Comparison of ENCODE assay signal across 20 cellular contexts in the genomic region with DNA sequence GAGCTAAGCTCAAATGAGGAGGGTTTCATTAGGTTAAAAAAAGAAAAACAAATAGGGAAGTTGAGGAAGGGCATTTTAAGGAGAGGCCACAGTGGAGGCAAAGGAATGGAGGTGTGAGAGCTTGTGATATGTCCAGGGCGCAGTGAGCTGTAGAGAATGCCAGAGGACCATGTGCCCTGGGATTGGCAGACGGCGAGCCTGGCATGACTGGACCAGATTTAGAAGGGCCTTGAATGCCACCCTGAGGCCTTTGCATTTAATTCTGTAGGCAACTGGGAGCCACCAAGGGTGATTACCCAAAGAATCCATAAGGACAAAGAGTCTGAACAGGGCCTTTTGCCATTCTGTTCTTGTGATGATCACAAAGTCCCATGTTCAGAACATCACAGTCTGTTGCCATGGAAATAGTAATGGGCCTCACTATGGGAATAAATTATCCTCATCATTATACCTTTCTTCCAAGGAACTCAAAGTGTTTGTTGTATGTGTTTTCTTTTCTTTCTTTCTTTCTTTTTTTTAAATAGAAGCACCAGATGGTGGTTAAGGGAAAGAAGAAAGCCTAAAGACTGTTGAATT.
"Had no signal": no experiment of that assay in that cellular context is flagged by ENCODE, and none has a peak within 500 bp of the region (broad histone marks: within the 10 kb centered on the region; RNA-seq: fewer than 3 reads in every experiment).

No MANE protein-coding gene starts in this region.

- H3K36me3 ChIP-seq: neural progenitor cell, spleen, transverse colon had no signal

- H3K36me3 Mint-ChIP-seq: activated naive CD4-positive, alpha-beta T cell treated with anti-CD3 and anti-CD28 coated beads, Interleukin-2, amount 50 U/mL, for 24 hours; immature natural killer cell; naive thymus-derived CD4-positive, alpha-beta T cell; neural progenitor cell had no signal

- H3K4me3 Mint-ChIP-seq: activated B cell treated with CpG ODN at 0.5 μM for 24 hours; activated CD8-positive, alpha-beta T cell treated with anti-CD3 and anti-CD28 coated beads for 36 hours; activated naive CD4-positive, alpha-beta T cell treated with anti-CD3 and anti-CD28 coated beads, Interleukin-2, amount 50 U/mL, for 24 hours; activated naive CD8-positive, alpha-beta T cell treated with anti-CD3 and anti-CD28 coated beads, Interleukin-2, amount 50 U/mL, for 24 hours; effector memory CD8-positive, alpha-beta T cell; immature natural killer cell; naive thymus-derived CD4-positive, alpha-beta T cell; neural progenitor cell; T-helper 2 cell treated with Interferon-gamma antibody and Interleukin-4, amounts not matched to agents 5 μg/mL and 100 μg/mL, for 36 hours had no signal

- H3K4me3 ChIP-seq: coronary artery, neural progenitor cell, spleen, testis, transverse colon had no signal

- H3K9me3 Mint-ChIP-seq: activated B cell treated with CpG ODN at 0.5 μM for 24 hours; activated CD8-positive, alpha-beta T cell treated with anti-CD3 and anti-CD28 coated beads for 36 hours; activated naive CD4-positive, alpha-beta T cell treated with anti-CD3 and anti-CD28 coated beads, Interleukin-2, amount 50 U/mL, for 24 hours; activated naive CD8-positive, alpha-beta T cell treated with anti-CD3 and anti-CD28 coated beads, Interleukin-2, amount 50 U/mL, for 24 hours; activated T-helper 2 cell treated with anti-CD3 and anti-CD28 coated beads, Interferon-gamma antibody, Interleukin-2, Interleukin-4, amounts not matched to agents 10 μg/mL and 5 μg/mL and 100 μg/mL, durations not matched to agents 14 hours and 24 hours and 36 hours; effector memory CD8-positive, alpha-beta T cell; immature natural killer cell; neural progenitor cell; T-helper 2 cell treated with Interferon-gamma antibody and Interleukin-4, amounts not matched to agents 5 μg/mL and 100 μg/mL, for 36 hours had no signal

- H3K9ac ChIP-seq: neural progenitor cell had no signal

- H2AFZ ChIP-seq: neural progenitor cell had no signal

- H3K4me1 Mint-ChIP-seq: activated B cell treated with CpG ODN at 0.5 μM for 24 hours; activated naive CD4-positive, alpha-beta T cell treated with anti-CD3 and anti-CD28 coated beads, Interleukin-2, amount 50 U/mL, for 24 hours had no signal

- H3K4me2 ChIP-seq: neural progenitor cell had no signal

- H3K27ac ChIP-seq: coronary artery, neural progenitor cell, spleen, testis, transverse colon had no signal

- H3K4me1 ChIP-seq: testis had no signal

- H3K27ac Mint-ChIP-seq: activated B cell treated with CpG ODN at 0.5 μM for 24 hours; activated CD8-positive, alpha-beta T cell treated with anti-CD3 and anti-CD28 coated beads for 36 hours; activated naive CD4-positive, alpha-beta T cell treated with anti-CD3 and anti-CD28 coated beads, Interleukin-2, amount 50 U/mL, for 24 hours; activated naive CD8-positive, alpha-beta T cell treated with anti-CD3 and anti-CD28 coated beads, Interleukin-2, amount 50 U/mL, for 24 hours; activated T-helper 2 cell treated with anti-CD3 and anti-CD28 coated beads, Interferon-gamma antibody, Interleukin-2, Interleukin-4, amounts not matched to agents 10 μg/mL and 5 μg/mL and 100 μg/mL, durations not matched to agents 14 hours and 24 hours and 36 hours; effector memory CD8-positive, alpha-beta T cell; immature natural killer cell; neural progenitor cell; T-helper 2 cell treated with Interferon-gamma antibody and Interleukin-4, amounts not matched to agents 5 μg/mL and 100 μg/mL, for 36 hours had no signal

- H3K27me3 Mint-ChIP-seq: activated B cell treated with CpG ODN at 0.5 μM for 24 hours; activated CD8-positive, alpha-beta T cell treated with anti-CD3 and anti-CD28 coated beads for 36 hours; effector memory CD8-positive, alpha-beta T cell had no signal

- H3K27me3 ChIP-seq: neural progenitor cell, spleen, testis, transverse colon had no signal

- ATAC-seq: activated CD8-positive, alpha-beta T cell treated with anti-CD3 and anti-CD28 coated beads for 36 hours; activated naive CD8-positive, alpha-beta T cell treated with anti-CD3 and anti-CD28 coated beads, Interleukin-2, amount 50 U/mL, for 24 hours; effector memory CD8-positive, alpha-beta T cell; naive thymus-derived CD4-positive, alpha-beta T cell; right cardiac atrium had no signal

- DNase-seq: activated B cell treated with CpG ODN at 0.5 μM for 24 hours; activated CD4-positive, alpha-beta T cell treated with anti-CD3 and anti-CD28 coated beads, Interleukin-2, amount 50 U/mL, for 1 hour; activated CD8-positive, alpha-beta T cell treated with anti-CD3 and anti-CD28 coated beads for 36 hours; activated naive CD8-positive, alpha-beta T cell treated with anti-CD3 and anti-CD28 coated beads, Interleukin-2, amount 50 U/mL, for 24 hours; activated T-cell treated with anti-CD3 and anti-CD28 coated beads, Interleukin-2, amount 50 U/mL, for 48 hours; cerebellar nuclear complex; effector memory CD8-positive, alpha-beta T cell; immature natural killer cell; midbrain; naive thymus-derived CD4-positive, alpha-beta T cell; spleen; stimulated activated naive CD4-positive, alpha-beta T cell; testis; transverse colon had no signal

- H3K9me3 ChIP-seq: spleen, testis, transverse colon had no signal
